In the genomic region with DNA sequence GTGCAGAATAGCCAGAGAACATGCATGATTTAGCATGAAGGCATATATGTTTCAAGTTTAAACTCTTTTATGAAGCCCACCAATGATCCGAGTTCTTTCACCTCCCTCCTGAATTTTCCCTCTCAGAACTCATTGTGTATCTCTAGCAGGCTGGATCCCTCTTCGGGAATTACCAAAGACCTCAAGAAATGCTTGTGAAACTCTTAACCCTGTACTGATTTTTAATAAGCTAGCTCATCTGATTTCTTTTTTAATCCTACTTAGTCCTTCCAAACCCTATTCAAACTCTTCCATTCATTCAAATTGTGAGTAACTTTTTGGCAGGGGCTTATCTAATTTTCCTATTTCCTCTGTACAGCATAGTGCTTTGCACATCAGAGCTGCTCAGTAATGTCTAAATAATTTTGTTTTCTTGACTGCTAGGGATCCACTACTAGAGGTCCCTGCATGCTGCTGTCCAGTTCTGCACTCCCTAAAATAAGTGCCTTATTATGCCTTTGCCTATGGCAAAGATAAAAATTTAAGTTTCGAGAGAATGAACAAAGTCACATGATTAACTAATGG, we compare ENCODE assay signal across 24 cellular contexts.
A peak's percentile ranks its signal among the peaks of the same experiment; 100 is the strongest.
DNase-seq lines count a peak whose midpoint lies in the region; ATAC-seq and TF ChIP-seq lines count a peak whose summit lies in the region.
"Had no signal": no experiment of that assay in that cellular context is flagged by ENCODE, and none has a peak within 500 bp of the region (broad histone marks: within the 10 kb centered on the region; RNA-seq: fewer than 3 reads in every experiment).

No MANE protein-coding gene starts in this region.

- H3K4me2 ChIP-seq in PC-3 (ENCODE audit: low read length): peak overlapping the region; percentile 21; the same call in 1 of the 2 replicates

- POLR2A ChIA-PET in A673 (lab: Charles Lee; ENCODE audit: low non-redundant PET) (no interaction called here), PC-3 (lab: Charles Lee; ENCODE audit: unreplicated experiment) (interaction anchor here (0.5 kb wide), 1 partner anchor 134 kb away, joined by 3 read pairs; no protein-coding TSS in a partner anchor)

- H3K9me3 ChIP-seq in A673 (ENCODE audit: low read depth, low read length, poor library complexity, severe bottlenecking): no peaks in the 10 kb centered on the region
- no peaks in the 10 kb centered on the region for H3K9me3 ChIP-seq in PC-3 (ENCODE audit: low read length)
- no peaks in the 10 kb centered on the region for H3K9me3 ChIP-seq in lung (ENCODE audit: control insufficient read depth in 2 of 2, insufficient read depth in 1 of 2, low read length in 1 of 2)
- H3K9me3 ChIP-seq: esophagus muscularis mucosa, mucosa of descending colon, psoas muscle, stomach had no signal

- no peak overlapping the region for H3K27ac ChIP-seq in A673 (ENCODE audit: low read depth, low read length, poor library complexity, severe bottlenecking)
- peak overlapping the region; percentile 62 for H3K27ac ChIP-seq in PC-3 (ENCODE audit: low read length)
- H3K27ac ChIP-seq in lung (ENCODE audit: low read depth in 1 of 2, low read length in 1 of 2): no peak overlapping the region
- H3K27ac ChIP-seq: esophagus muscularis mucosa, psoas muscle, stomach had no signal

- H3K27me3 ChIP-seq in A673 (replicated peaks; ENCODE audit: insufficient read depth, low read depth, low read length, poor library complexity) (no peaks in the 10 kb centered on the region), PC-3 (ENCODE audit: low read length) (no peaks in the 10 kb centered on the region), lung (ENCODE audit: control insufficient read depth, insufficient read depth) (no peaks in the 10 kb centered on the region)
- H3K27me3 ChIP-seq: esophagus muscularis mucosa, stomach had no signal

- BruUV-seq in A673 (replicated peaks; lab: Mats Ljungman, UMichigan) (no TSS peak), PC-3 (replicated peaks; lab: Mats Ljungman, UMichigan) (no TSS peak)

- no peaks in the 10 kb centered on the region for H3K36me3 ChIP-seq in A673 (ENCODE audit: insufficient read depth, low read length, poor library complexity, severe bottlenecking)
- H3K36me3 ChIP-seq in PC-3 (ENCODE audit: low read depth, low read length): no peaks in the 10 kb centered on the region
- no peaks in the 10 kb centered on the region for H3K36me3 ChIP-seq in lung (ENCODE audit: control insufficient read depth in 2 of 2, insufficient read depth in 2 of 2, low read length in 2 of 2)
- H3K36me3 ChIP-seq: esophagus muscularis mucosa, stomach had no signal

- no peaks in the 10 kb centered on the region for H3K4me1 ChIP-seq in A673 (ENCODE audit: insufficient read depth, low read length, poor library complexity, severe bottlenecking)
- peaks cover 31% of the 10 kb centered on the region for H3K4me1 ChIP-seq in PC-3 (ENCODE audit: insufficient read depth, low read length)
- no peaks in the 10 kb centered on the region for H3K4me1 ChIP-seq in lung (ENCODE audit: control insufficient read depth in 2 of 2, insufficient read depth in 2 of 2, low read length in 2 of 2)
- H3K4me1 ChIP-seq: esophagus muscularis mucosa, psoas muscle, stomach had no signal

- no peaks in the 10 kb centered on the region for H3K79me2 ChIP-seq in PC-3 (ENCODE audit: low read length)

- H3K9me2 ChIP-seq in PC-3 (replicated peaks; ENCODE audit: low read length): no peaks in the 10 kb centered on the region

- CTCF ChIA-PET in A673 (lab: Charles Lee): no interaction called here
- CTCF ChIA-PET in PC-3 (lab: Charles Lee): no interaction called here

- H3F3A ChIP-seq in PC-3 (ENCODE audit: low read length, unreplicated experiment): no peaks in the 10 kb centered on the region

- peak; percentile 58 for ATAC-seq in PC-3
- ATAC-seq in lung (ENCODE audit: insufficient read depth, low FRiP score): peak; percentile 41
- ATAC-seq in GM21619 (IDR thresholded peaks at IDR 0.05; ENCODE audit: unreplicated experiment): no peak
- ATAC-seq: mucosa of descending colon, psoas muscle had no signal

- no peak overlapping the region for H2AFZ ChIP-seq in PC-3 (ENCODE audit: low read length)

- intact Hi-C loops in A673 (cut with micrococcal nuclease; ENCODE audit: unreplicated experiment): no loop called here
- intact Hi-C loops in PC-3 (cut with micrococcal nuclease): no loop called here

- H3K9ac ChIP-seq in PC-3 (ENCODE audit: low read length): no peak overlapping the region; the same call in 1 of the 2 replicates

- TF ChIP-seq CTCF in A673 (conservative IDR thresholded peaks at IDR 0.05; ENCODE audit: low read depth, low read length) (no peak), PC-3 (conservative IDR thresholded peaks at IDR 0.05; ENCODE audit: low read depth, low read length) (no peak), choroid plexus epithelial cell (conservative IDR thresholded peaks at IDR 0.05; ENCODE audit: low read depth, low read length) (no peak), lung (IDR thresholded peaks at IDR 0.05; ENCODE audit: control extremely low read depth, extremely low read depth) (no peak)

- 68 to 82% methylated on average over 3 of the region's 3 CpGs for WGBS in lung, 2 donors

- H3K4me3 ChIP-seq in A673 (ENCODE audit: low read depth, low read length, poor library complexity, severe bottlenecking): no peak overlapping the region
- no peak overlapping the region for H3K4me3 ChIP-seq in PC-3 (ENCODE audit: low read length)
- no peak overlapping the region for H3K4me3 ChIP-seq in choroid plexus epithelial cell (ENCODE audit: low read depth, low read length)
- no peak overlapping the region for H3K4me3 ChIP-seq in lung
- H3K4me3 ChIP-seq: esophagus muscularis mucosa, mucosa of descending colon, psoas muscle, stomach had no signal

- H4K20me1 ChIP-seq in PC-3 (ENCODE audit: low read length): no peaks in the 10 kb centered on the region

- peak; percentile 23 for DNase-seq in A673 (ENCODE audit: low spot score)
- peak; percentile 53 for DNase-seq in PC-3
- DNase-seq in choroid plexus epithelial cell (ENCODE audit: low read depth): peak; percentile 48
- DNase-seq in lung (ENCODE audit: low spot score): no peak
- DNase-seq in nucleus accumbens (lab: John Stamatoyannopoulos, UW): no peak
- no peak for DNase-seq in NCI-H774 (lab: John Stamatoyannopoulos, UW)
- DNase-seq in amygdala (lab: John Stamatoyannopoulos, UW): no peak
- DNase-seq: activated CD4-positive, CD25-positive, alpha-beta regulatory T cell treated with anti-CD3 and anti-CD28 coated beads, Interleukin-2, amount 50 U/mL, for 72 hours; activated naive CD8-positive, alpha-beta T cell treated with anti-CD3 and anti-CD28 coated beads for 36 hours; C1 segment of cervical spinal cord; Calu3; central memory CD4-positive, alpha-beta T cell; effector CD4-positive, alpha-beta T cell; H9; Kasumi-1; mucosa of descending colon; NCI-H1092 treated with DMSO at 0.1 percent for 48 hours; NCI-H2107; NCI-H510A treated with DMSO at 0.1 percent for 48 hours; psoas muscle; stimulated activated CD4-positive, alpha-beta T cell treated with anti-CD3 and anti-CD28 coated beads, Interleukin-4, amount 100 ng/mL, for 24 hours; stomach had no signal

Comparison
In these comparisons a context has a peak if more than half of its experiments do, and no peak if none do; other contexts are left out.
1. DNase-seq: peak in A673 (single experiment), PC-3 (single experiment) and choroid plexus epithelial cell (single experiment); none in lung (single experiment), nucleus accumbens (0 of 56), NCI-H774 (single experiment) and amygdala (0 of 56).